In the genomic region with DNA sequence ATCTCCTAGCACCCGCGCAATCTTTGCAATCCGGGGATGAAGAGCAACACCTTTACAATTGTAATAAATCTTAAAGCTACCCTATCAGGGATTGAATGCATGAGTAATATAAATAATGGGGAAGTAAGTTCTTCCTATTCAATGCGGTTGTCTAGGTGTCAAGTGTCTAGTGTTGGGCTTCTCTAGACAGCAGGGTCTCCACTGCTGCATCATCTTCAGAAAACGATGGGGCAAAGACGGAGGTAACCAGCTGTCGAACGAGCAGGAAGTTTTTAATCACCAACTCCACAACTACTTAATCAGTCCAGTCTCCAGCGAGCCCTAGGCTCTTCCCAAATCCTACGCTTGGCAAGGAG, we compare ENCODE assay signal across 8 cellular contexts. TPM values are rescaled to one million over a fixed set of nuclear protein-coding genes. Genes with fewer than 3 reads are reported as not detected.
DNase-seq lines count a peak whose midpoint lies in the region; ATAC-seq and TF ChIP-seq lines count a peak whose summit lies in the region.

No MANE protein-coding gene starts in this region.

- H4K8ac ChIP-seq in IMR-90 (ENCODE audit: low read depth in 2 of 2, low read length in 2 of 2), result peak overlapping the region; percentile 88 to 99

- H3K4me1 Mint-ChIP-seq in mesothelial cell of epicardium, result peaks cover 30% of the 10 kb centered on the region

- H2BK20ac ChIP-seq in IMR-90 (ENCODE audit: low read depth, low read length), result no peak overlapping the region; the same call in 1 of the 2 replicates

- H3K4me2 ChIP-seq in IMR-90 (ENCODE audit: low read depth, low read length), result peak overlapping the region; percentile 98

- H3K9me3 Mint-ChIP-seq in mesothelial cell of epicardium, result peaks cover 8% of the 10 kb centered on the region

- H3K4me3 Mint-ChIP-seq in mesothelial cell of epicardium, result peak overlapping the region; percentile 97

- peak overlapping the region; percentile 98 for H3K9ac ChIP-seq in IMR-90 (ENCODE audit: low read depth, low read length)

- H3K79me1 ChIP-seq in IMR-90 (ENCODE audit: low read depth in 1 of 2, low read length in 2 of 2), result peaks cover 6 to 34% of the 10 kb centered on the region in 2 experiments; a peak in 2 of 4 replicates

- peaks cover 2% of the 10 kb centered on the region for H3K4me1 ChIP-seq in IMR-90 (ENCODE audit: control insufficient read depth, insufficient read depth, low read length)

- peak; percentile 39 for DNase-seq in GF-D8 (lab: John Stamatoyannopoulos, UW)
- no peak for DNase-seq in IMR-90
- no peak for DNase-seq in brain microvascular endothelial cell
- DNase-seq in mesothelial cell of epicardium (ENCODE audit: low spot score in 2 of 2, unreplicated experiment in 2 of 2), result no peak
- no peak for DNase-seq in NCI-H2171 treated with DMSO at 0.1 percent for 48 hours (lab: John Stamatoyannopoulos, UW)
- DNase-seq in stimulated activated CD8-positive, alpha-beta memory T cell treated with anti-CD3 and anti-CD28 coated beads, Interleukin-4, amount 100 ng/mL, for 48 hours, result no peak
- no peak for DNase-seq in GM10248 (ENCODE audit: extremely low spot score)

- peak overlapping the region; percentile 98 for H3K14ac ChIP-seq in IMR-90 (replicated peaks; ENCODE audit: low read depth, low read length)

- BruUV-seq in IMR-90 (replicated peaks; lab: Mats Ljungman, UMichigan), result no TSS peak

- ATAC-seq in GM21526 (IDR thresholded peaks at IDR 0.05; ENCODE audit: low FRiP score, unreplicated experiment) (peak; percentile 29), IMR-90 (ENCODE audit: low read depth) (peak; percentile 2)

- peak overlapping the region; percentile 67 for H4K5ac ChIP-seq in IMR-90 (ENCODE audit: low read depth, low read length)

- H3K18ac ChIP-seq in IMR-90 (ENCODE audit: low read depth, low read length), result peak overlapping the region; percentile 58

- CTCF ChIA-PET in IMR-90 (lab: Yijun Ruan, JAX) (interaction anchor here (1.5 to 2.1 kb wide), 4 partner anchors 26 to 461 kb away, joined by 3 to 14 read pairs (median 5); no protein-coding TSS in a partner anchor), GM10248 (lab: Yijun Ruan, JAX) (interaction anchor here (0.8 to 3.8 kb wide), 18 partner anchors 18 to 484 kb away, joined by 3 to 60 read pairs (median 6); no protein-coding TSS in a partner anchor)

- H3K4me3 ChIP-seq in IMR-90 (ENCODE audit: insufficient read depth, low read depth, low read length) (peak overlapping the region; percentile 86), brain microvascular endothelial cell (ENCODE audit: low read depth, low read length) (peak overlapping the region; percentile 97)

- no CpG with 5 or more reads among the region's 10 CpGs for WGBS in IMR-90 (ENCODE audit: extremely low coverage in 2 of 2, insufficient read length in 1 of 2), 2 experiments

- peak overlapping the region; percentile 99 for H2AFZ ChIP-seq in IMR-90 (replicated peaks; ENCODE audit: low read length, poor library complexity)

- no peaks in the 10 kb centered on the region for H3K36me3 ChIP-seq in IMR-90 (ENCODE audit: control insufficient read depth, insufficient read depth, low read length)
- H3K36me3 ChIP-seq in brain microvascular endothelial cell (replicated peaks), result no peaks in the 10 kb centered on the region

- peak overlapping the region; percentile 100 for H3K27ac Mint-ChIP-seq in mesothelial cell of epicardium

- peaks cover 3% of the 10 kb centered on the region for H3K9me1 ChIP-seq in IMR-90 (ENCODE audit: insufficient read depth, low read length)

- H2BK15ac ChIP-seq in IMR-90 (ENCODE audit: low read depth, low read length), result peak overlapping the region; percentile 37; the same call in 1 of the 3 replicates

- no peak for TF ChIP-seq POLR2A in IMR-90 (IDR thresholded peaks at IDR 0.05; ENCODE audit: low read depth, low read length)

- in situ Hi-C loops in IMR-90 (cut with MboI; ENCODE audit: low sequenced_read_pairs), result no loop called here
- in situ Hi-C loops in brain microvascular endothelial cell (cut with HindIII; ENCODE audit: low pct_ligation_motif_present, low sequenced_read_pairs), result loop anchor here (25.0 kb wide), 1 partner anchor 462 kb away; no protein-coding TSS in a partner anchor

- POLR2A ChIA-PET in IMR-90 (lab: Charles Lee; ENCODE audit: unreplicated experiment), result no interaction called here
- POLR2A ChIA-PET in GM10248 (lab: Yijun Ruan, JAX), result interaction anchor here (0.6 kb wide), 1 partner anchor 26 kb away, joined by 4 read pairs; no protein-coding TSS in a partner anchor

- H3K9me3 ChIP-seq in IMR-90 (ENCODE audit: control insufficient read depth, insufficient read depth, low read length), result no peaks in the 10 kb centered on the region

- H4K91ac ChIP-seq in IMR-90 (ENCODE audit: insufficient read depth, low read depth, low read length), result peak overlapping the region; percentile 89

- peak overlapping the region; percentile 99 for H3K23ac ChIP-seq in IMR-90 (ENCODE audit: low read depth, low read length)

- peak overlapping the region; percentile 17; the same call in 1 of the 2 replicates for H2AK5ac ChIP-seq in IMR-90 (ENCODE audit: low read depth, low read length)

- peak overlapping the region; percentile 96 for H2AK9ac ChIP-seq in IMR-90 (replicated peaks; ENCODE audit: low read depth, low read length, poor library complexity)

- no peak for TF ChIP-seq CTCF in IMR-90 (conservative IDR thresholded peaks at IDR 0.05; ENCODE audit: low read depth, low read length)
- no peak for TF ChIP-seq CTCF in brain microvascular endothelial cell (IDR thresholded peaks at IDR 0.05; ENCODE audit: low read depth, low read length, missing control alignments)
- no peak for TF ChIP-seq CTCF in mesothelial cell of epicardium (IDR thresholded peaks at IDR 0.05; ENCODE audit: unreplicated experiment)
- no peak for TF ChIP-seq CTCF in GM10248 (IDR thresholded peaks at IDR 0.05; ENCODE audit: control extremely low read depth, extremely low read depth, low read depth, missing control alignments)

- H3K4ac ChIP-seq in IMR-90 (ENCODE audit: low read depth, low read length), result peak overlapping the region; percentile 99

- H3K27me3 Mint-ChIP-seq in mesothelial cell of epicardium (ENCODE audit: low read depth), result no peaks in the 10 kb centered on the region

- peak overlapping the region; percentile 97 for H2BK5ac ChIP-seq in IMR-90 (ENCODE audit: low read depth, low read length, poor library complexity, severe bottlenecking)

- peak overlapping the region; percentile 70; the same call in 1 of the 2 replicates for H2BK120ac ChIP-seq in IMR-90 (ENCODE audit: low read depth, low read length)

- H3K27me3 ChIP-seq in IMR-90 (ENCODE audit: control insufficient read depth, insufficient read depth, low read length) (no peaks in the 10 kb centered on the region), brain microvascular endothelial cell (replicated peaks) (no peaks in the 10 kb centered on the region)

- H3K27ac ChIP-seq in IMR-90 (ENCODE audit: insufficient read depth, low read length) (peak overlapping the region; percentile 97), brain microvascular endothelial cell (peak overlapping the region; percentile 94)

- dilution Hi-C loops in IMR-90 (cut with HindIII; ENCODE audit: low sequenced_read_pairs, unreplicated experiment), result loop anchor here (25.0 kb wide), 1 partner anchor 462 kb away; no protein-coding TSS in a partner anchor

- intact Hi-C loops in IMR-90 (cut with micrococcal nuclease), result loop anchor here (1.0 kb wide), 1 partner anchor 138 kb away; no protein-coding TSS in a partner anchor

- H3K36me3 Mint-ChIP-seq in mesothelial cell of epicardium, result peaks cover 3% of the 10 kb centered on the region

- peak overlapping the region; percentile 92 for H3K56ac ChIP-seq in IMR-90 (ENCODE audit: extremely low read depth, insufficient read depth, low read length)

- peaks cover 16% of the 10 kb centered on the region; the same call in 1 of the 2 replicates for H4K20me1 ChIP-seq in IMR-90 (ENCODE audit: insufficient read depth, low read length)

- no peak for TF ChIP-seq RAD21 in IMR-90 (IDR thresholded peaks at IDR 0.05; ENCODE audit: low read length)

TF ChIP-seq in IMR-90, 13 proteins besides CTCF, POLR2A, EP300 and RAD21 (continues in another document):
- no peak for TF ChIP-seq CHD1 (IDR thresholded peaks at IDR 0.05; ENCODE audit: low read depth, low read length)
- TF ChIP-seq RCOR1 (IDR thresholded peaks at IDR 0.05; ENCODE audit: insufficient replicate concordance, low read length), result no peak
- TF ChIP-seq MAFK (IDR thresholded peaks at IDR 0.05; ENCODE audit: low read depth, low read length), result no peak; the same call in 1 of the 2 replicates
- TF ChIP-seq CEBPB (IDR thresholded peaks at IDR 0.05; ENCODE audit: low read depth, low read length), result no peak
- no peak for TF ChIP-seq SMC3 (IDR thresholded peaks at IDR 0.05; ENCODE audit: low read depth, low read length)
- TF ChIP-seq MXI1 (IDR thresholded peaks at IDR 0.05; ENCODE audit: borderline replicate concordance, low read depth, low read length), result no peak
- TF ChIP-seq, protein P1, sequence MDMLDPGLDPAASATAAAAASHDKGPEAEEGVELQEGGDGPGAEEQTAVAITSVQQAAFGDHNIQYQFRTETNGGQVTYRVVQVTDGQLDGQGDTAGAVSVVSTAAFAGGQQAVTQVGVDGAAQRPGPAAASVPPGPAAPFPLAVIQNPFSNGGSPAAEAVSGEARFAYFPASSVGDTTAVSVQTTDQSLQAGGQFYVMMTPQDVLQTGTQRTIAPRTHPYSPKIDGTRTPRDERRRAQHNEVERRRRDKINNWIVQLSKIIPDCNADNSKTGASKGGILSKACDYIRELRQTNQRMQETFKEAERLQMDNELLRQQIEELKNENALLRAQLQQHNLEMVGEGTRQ (IDR thresholded peaks at IDR 0.05; ENCODE audit: low read depth, low read length), result no peak
- no peak for TF ChIP-seq BHLHE40 (IDR thresholded peaks at IDR 0.05; ENCODE audit: low read depth, low read length)
- TF ChIP-seq FOS (IDR thresholded peaks at IDR 0.05; ENCODE audit: low read depth, low read length), result no peak
- TF ChIP-seq, protein P2, sequence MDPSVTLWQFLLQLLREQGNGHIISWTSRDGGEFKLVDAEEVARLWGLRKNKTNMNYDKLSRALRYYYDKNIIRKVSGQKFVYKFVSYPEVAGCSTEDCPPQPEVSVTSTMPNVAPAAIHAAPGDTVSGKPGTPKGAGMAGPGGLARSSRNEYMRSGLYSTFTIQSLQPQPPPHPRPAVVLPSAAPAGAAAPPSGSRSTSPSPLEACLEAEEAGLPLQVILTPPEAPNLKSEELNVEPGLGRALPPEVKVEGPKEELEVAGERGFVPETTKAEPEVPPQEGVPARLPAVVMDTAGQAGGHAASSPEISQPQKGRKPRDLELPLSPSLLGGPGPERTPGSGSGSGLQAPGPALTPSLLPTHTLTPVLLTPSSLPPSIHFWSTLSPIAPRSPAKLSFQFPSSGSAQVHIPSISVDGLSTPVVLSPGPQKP (IDR thresholded peaks at IDR 0.05; ENCODE audit: borderline replicate concordance, low read depth, low read length), result no peak
- no peak for TF ChIP-seq RFX5 (IDR thresholded peaks at IDR 0.05; ENCODE audit: low read depth, low read length)
- no peak for TF ChIP-seq MAZ (IDR thresholded peaks at IDR 0.05; ENCODE audit: borderline replicate concordance, low read depth, low read length)

RNA-seq across cellular contexts. Expression of a gene that starts 0.6 kb away (rescaled TPM):
- 29.2 and 55.0 TPM in 2 replicates for total RNA-seq in IMR-90 (2012; rRNA removed)
- 10.1 and 12.5 TPM in 2 replicates for polyA plus RNA-seq in IMR-90 (2012; rRNA removed)
- polyA plus RNA-seq in IMR-90 (2012; cell fraction: cytosol; rRNA removed), result 1.9 and 2.4 TPM in 2 replicates
- polyA plus RNA-seq in IMR-90 (2012; cell fraction: nucleus; rRNA removed; ENCODE audit: low replicate concordance), result 4.8 and 35.4 TPM in 2 replicates
- total RNA-seq in mesothelial cell of epicardium, result 29.0 to 30.4 TPM (median 30.3 TPM) in 3 replicates
